ENCODE assay signal across 1 cellular context in the genomic region with DNA sequence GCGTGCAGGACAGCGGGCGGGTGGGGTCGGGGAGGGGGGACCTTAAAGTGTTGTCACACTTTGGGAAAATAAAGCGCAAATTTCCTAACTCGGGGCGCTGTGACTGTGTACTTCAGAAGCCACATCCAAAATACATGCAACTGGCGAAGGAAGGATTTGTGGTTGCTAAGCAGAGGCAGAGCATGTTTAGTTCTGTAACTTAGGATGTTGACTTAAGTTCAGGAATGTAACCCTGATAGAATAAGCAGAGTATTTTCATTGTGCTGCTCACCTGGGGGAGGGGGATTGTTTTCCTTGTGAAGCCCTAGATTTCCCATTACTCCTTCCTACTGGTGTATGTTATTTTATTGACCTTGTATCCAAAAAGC.
TF ChIP-seq lines count a peak whose summit lies in the region.

No MANE protein-coding gene starts in this region.

TF ChIP-seq in HepG2, 621 proteins besides CTCF, POLR2A, EP300 and RAD21 (continues in another document):
- no peak for TF ChIP-seq SKI (IDR thresholded peaks at IDR 0.05; ENCODE audit: partially characterized antibody)
- TF ChIP-seq POGZ (CRISPR knock-in tag; IDR thresholded peaks at IDR 0.05): no peak
- TF ChIP-seq, protein P1, sequence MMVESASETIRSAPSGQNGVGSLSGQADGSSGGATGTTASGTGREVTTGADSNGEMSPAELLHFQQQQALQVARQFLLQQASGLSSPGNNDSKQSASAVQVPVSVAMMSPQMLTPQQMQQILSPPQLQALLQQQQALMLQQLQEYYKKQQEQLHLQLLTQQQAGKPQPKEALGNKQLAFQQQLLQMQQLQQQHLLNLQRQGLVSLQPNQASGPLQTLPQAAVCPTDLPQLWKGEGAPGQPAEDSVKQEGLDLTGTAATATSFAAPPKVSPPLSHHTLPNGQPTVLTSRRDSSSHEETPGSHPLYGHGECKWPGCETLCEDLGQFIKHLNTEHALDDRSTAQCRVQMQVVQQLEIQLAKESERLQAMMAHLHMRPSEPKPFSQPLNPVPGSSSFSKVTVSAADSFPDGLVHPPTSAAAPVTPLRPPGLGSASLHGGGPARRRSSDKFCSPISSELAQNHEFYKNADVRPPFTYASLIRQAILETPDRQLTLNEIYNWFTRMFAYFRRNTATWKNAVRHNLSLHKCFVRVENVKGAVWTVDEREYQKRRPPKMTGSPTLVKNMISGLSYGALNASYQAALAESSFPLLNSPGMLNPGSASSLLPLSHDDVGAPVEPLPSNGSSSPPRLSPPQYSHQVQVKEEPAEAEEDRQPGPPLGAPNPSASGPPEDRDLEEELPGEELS (CRISPR knock-in tag; IDR thresholded peaks at IDR 0.05): 0 out of 2 replicates have a peak, but pooled peaks have one; percentile 18
- TF ChIP-seq, protein P2, sequence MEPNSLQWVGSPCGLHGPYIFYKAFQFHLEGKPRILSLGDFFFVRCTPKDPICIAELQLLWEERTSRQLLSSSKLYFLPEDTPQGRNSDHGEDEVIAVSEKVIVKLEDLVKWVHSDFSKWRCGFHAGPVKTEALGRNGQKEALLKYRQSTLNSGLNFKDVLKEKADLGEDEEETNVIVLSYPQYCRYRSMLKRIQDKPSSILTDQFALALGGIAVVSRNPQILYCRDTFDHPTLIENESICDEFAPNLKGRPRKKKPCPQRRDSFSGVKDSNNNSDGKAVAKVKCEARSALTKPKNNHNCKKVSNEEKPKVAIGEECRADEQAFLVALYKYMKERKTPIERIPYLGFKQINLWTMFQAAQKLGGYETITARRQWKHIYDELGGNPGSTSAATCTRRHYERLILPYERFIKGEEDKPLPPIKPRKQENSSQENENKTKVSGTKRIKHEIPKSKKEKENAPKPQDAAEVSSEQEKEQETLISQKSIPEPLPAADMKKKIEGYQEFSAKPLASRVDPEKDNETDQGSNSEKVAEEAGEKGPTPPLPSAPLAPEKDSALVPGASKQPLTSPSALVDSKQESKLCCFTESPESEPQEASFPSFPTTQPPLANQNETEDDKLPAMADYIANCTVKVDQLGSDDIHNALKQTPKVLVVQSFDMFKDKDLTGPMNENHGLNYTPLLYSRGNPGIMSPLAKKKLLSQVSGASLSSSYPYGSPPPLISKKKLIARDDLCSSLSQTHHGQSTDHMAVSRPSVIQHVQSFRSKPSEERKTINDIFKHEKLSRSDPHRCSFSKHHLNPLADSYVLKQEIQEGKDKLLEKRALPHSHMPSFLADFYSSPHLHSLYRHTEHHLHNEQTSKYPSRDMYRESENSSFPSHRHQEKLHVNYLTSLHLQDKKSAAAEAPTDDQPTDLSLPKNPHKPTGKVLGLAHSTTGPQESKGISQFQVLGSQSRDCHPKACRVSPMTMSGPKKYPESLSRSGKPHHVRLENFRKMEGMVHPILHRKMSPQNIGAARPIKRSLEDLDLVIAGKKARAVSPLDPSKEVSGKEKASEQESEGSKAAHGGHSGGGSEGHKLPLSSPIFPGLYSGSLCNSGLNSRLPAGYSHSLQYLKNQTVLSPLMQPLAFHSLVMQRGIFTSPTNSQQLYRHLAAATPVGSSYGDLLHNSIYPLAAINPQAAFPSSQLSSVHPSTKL (CRISPR knock-in tag; IDR thresholded peaks at IDR 0.05): peak; percentile 41; the same call in 1 of the 2 replicates
- peak; percentile 26; the same call in 1 of the 2 replicates for TF ChIP-seq MED1 (CRISPR knock-in tag; IDR thresholded peaks at IDR 0.05)
- TF ChIP-seq, protein P3, sequence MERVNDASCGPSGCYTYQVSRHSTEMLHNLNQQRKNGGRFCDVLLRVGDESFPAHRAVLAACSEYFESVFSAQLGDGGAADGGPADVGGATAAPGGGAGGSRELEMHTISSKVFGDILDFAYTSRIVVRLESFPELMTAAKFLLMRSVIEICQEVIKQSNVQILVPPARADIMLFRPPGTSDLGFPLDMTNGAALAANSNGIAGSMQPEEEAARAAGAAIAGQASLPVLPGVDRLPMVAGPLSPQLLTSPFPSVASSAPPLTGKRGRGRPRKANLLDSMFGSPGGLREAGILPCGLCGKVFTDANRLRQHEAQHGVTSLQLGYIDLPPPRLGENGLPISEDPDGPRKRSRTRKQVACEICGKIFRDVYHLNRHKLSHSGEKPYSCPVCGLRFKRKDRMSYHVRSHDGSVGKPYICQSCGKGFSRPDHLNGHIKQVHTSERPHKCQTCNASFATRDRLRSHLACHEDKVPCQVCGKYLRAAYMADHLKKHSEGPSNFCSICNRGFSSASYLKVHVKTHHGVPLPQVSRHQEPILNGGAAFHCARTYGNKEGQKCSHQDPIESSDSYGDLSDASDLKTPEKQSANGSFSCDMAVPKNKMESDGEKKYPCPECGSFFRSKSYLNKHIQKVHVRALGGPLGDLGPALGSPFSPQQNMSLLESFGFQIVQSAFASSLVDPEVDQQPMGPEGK (CRISPR knock-in tag; IDR thresholded peaks at IDR 0.05): peak; percentile 60; the same call in 1 of the 2 replicates
- no peak for TF ChIP-seq LCORL (IDR thresholded peaks at IDR 0.05)
- 0 out of 2 replicates have a peak, but pooled peaks have one; percentile 18 for TF ChIP-seq LCORL (CRISPR knock-in tag; IDR thresholded peaks at IDR 0.05)
- no peak for TF ChIP-seq FOXP1 (IDR thresholded peaks at IDR 0.05)
- TF ChIP-seq FOXP1 (CRISPR knock-in tag; IDR thresholded peaks at IDR 0.05): peak; percentile 55
- 0 out of 2 replicates have a peak, but pooled peaks have one; percentile 34 for TF ChIP-seq HMG20A (CRISPR knock-in tag; IDR thresholded peaks at IDR 0.05; ENCODE audit: borderline replicate concordance)
- TF ChIP-seq ZFP36L1 (CRISPR knock-in tag; IDR thresholded peaks at IDR 0.05): no peak
- TF ChIP-seq FOXA1 (IDR thresholded peaks at IDR 0.05): peak; percentile 72
- TF ChIP-seq FOXA1 (CRISPR knock-in tag; IDR thresholded peaks at IDR 0.05): peak; percentile 91
- TF ChIP-seq SOX13 (IDR thresholded peaks at IDR 0.05): no peak
- TF ChIP-seq SOX13 (CRISPR knock-in tag; conservative IDR thresholded peaks at IDR 0.05 in 1 of 2, IDR thresholded peaks at IDR 0.05 in 1 of 2): peak in 1 of 2 experiments; percentile 85; a peak in 2 of 4 replicates
- peak; percentile 8; the same call in 1 of the 2 replicates for TF ChIP-seq ELF1 (CRISPR knock-in tag; IDR thresholded peaks at IDR 0.05)
- peak; percentile 42; the same call in 1 of the 2 replicates for TF ChIP-seq PHF21A (CRISPR knock-in tag; IDR thresholded peaks at IDR 0.05)
- peak; percentile 24 for TF ChIP-seq BCL6 (CRISPR knock-in tag; IDR thresholded peaks at IDR 0.05)
- peak; percentile 29; the same call in 1 of the 2 replicates for TF ChIP-seq FOXK2 (IDR thresholded peaks at IDR 0.05)
- TF ChIP-seq ZNF614 (CRISPR knock-in tag; IDR thresholded peaks at IDR 0.05; ENCODE audit: borderline replicate concordance): peak; percentile 36; the same call in 1 of the 2 replicates
- TF ChIP-seq, protein P4, sequence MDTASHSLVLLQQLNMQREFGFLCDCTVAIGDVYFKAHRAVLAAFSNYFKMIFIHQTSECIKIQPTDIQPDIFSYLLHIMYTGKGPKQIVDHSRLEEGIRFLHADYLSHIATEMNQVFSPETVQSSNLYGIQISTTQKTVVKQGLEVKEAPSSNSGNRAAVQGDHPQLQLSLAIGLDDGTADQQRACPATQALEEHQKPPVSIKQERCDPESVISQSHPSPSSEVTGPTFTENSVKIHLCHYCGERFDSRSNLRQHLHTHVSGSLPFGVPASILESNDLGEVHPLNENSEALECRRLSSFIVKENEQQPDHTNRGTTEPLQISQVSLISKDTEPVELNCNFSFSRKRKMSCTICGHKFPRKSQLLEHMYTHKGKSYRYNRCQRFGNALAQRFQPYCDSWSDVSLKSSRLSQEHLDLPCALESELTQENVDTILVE (CRISPR knock-in tag; IDR thresholded peaks at IDR 0.05): peak; percentile 51; the same call in 1 of the 2 replicates
- TF ChIP-seq CREM (IDR thresholded peaks at IDR 0.05): peak; percentile 37; the same call in 1 of the 2 replicates
- TF ChIP-seq CREM (CRISPR knock-in tag; IDR thresholded peaks at IDR 0.05): no peak
- TF ChIP-seq XBP1 (CRISPR knock-in tag; IDR thresholded peaks at IDR 0.05): no peak
- TF ChIP-seq GTF2F1 (IDR thresholded peaks at IDR 0.05; ENCODE audit: low read length): 0 out of 2 replicates have a peak, but pooled peaks have one; percentile 35
- peak; percentile 20; the same call in 1 of the 2 replicates for TF ChIP-seq SIN3A (IDR thresholded peaks at IDR 0.05; ENCODE audit: borderline replicate concordance, low read depth, low read length)
- TF ChIP-seq NCOA2 (CRISPR knock-in tag; IDR thresholded peaks at IDR 0.05): 0 out of 2 replicates have a peak, but pooled peaks have one; percentile 7
- TF ChIP-seq, protein P5, sequence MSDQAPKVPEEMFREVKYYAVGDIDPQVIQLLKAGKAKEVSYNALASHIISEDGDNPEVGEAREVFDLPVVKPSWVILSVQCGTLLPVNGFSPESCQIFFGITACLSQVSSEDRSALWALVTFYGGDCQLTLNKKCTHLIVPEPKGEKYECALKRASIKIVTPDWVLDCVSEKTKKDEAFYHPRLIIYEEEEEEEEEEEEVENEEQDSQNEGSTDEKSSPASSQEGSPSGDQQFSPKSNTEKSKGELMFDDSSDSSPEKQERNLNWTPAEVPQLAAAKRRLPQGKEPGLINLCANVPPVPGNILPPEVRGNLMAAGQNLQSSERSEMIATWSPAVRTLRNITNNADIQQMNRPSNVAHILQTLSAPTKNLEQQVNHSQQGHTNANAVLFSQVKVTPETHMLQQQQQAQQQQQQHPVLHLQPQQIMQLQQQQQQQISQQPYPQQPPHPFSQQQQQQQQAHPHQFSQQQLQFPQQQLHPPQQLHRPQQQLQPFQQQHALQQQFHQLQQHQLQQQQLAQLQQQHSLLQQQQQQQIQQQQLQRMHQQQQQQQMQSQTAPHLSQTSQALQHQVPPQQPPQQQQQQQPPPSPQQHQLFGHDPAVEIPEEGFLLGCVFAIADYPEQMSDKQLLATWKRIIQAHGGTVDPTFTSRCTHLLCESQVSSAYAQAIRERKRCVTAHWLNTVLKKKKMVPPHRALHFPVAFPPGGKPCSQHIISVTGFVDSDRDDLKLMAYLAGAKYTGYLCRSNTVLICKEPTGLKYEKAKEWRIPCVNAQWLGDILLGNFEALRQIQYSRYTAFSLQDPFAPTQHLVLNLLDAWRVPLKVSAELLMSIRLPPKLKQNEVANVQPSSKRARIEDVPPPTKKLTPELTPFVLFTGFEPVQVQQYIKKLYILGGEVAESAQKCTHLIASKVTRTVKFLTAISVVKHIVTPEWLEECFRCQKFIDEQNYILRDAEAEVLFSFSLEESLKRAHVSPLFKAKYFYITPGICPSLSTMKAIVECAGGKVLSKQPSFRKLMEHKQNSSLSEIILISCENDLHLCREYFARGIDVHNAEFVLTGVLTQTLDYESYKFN (CRISPR knock-in tag; conservative IDR thresholded peaks at IDR 0.05): peak; percentile 42; the same call in 1 of the 2 replicates
- TF ChIP-seq MIXL1 (CRISPR knock-in tag; IDR thresholded peaks at IDR 0.05): 0 out of 2 replicates have a peak, but pooled peaks have one; percentile 24
- 0 out of 2 replicates have a peak, but pooled peaks have one; percentile 17 for TF ChIP-seq ZMAT3 (CRISPR knock-in tag; conservative IDR thresholded peaks at IDR 0.05)
- TF ChIP-seq SAP130 (CRISPR knock-in tag; IDR thresholded peaks at IDR 0.05; ENCODE audit: low read depth): peak; percentile 64
- TF ChIP-seq SOX6 (IDR thresholded peaks at IDR 0.05): no peak
- peak; percentile 75 for TF ChIP-seq SOX6 (CRISPR knock-in tag; IDR thresholded peaks at IDR 0.05)
- peak; percentile 82 for TF ChIP-seq TEAD3 (CRISPR knock-in tag; optimal IDR thresholded peaks at IDR 0.05; ENCODE audit: borderline replicate concordance)
- TF ChIP-seq SOX5 (CRISPR knock-in tag; IDR thresholded peaks at IDR 0.05; ENCODE audit: borderline replicate concordance): peak; percentile 75; the same call in 1 of the 2 replicates
- TF ChIP-seq NCOR1 (IDR thresholded peaks at IDR 0.05; ENCODE audit: borderline replicate concordance, low read length): peak; percentile 22; the same call in 1 of the 2 replicates
- TF ChIP-seq KMT2B (CRISPR knock-in tag; IDR thresholded peaks at IDR 0.05): 0 out of 2 replicates have a peak, but pooled peaks have one; percentile 3
- TF ChIP-seq, protein P6, sequence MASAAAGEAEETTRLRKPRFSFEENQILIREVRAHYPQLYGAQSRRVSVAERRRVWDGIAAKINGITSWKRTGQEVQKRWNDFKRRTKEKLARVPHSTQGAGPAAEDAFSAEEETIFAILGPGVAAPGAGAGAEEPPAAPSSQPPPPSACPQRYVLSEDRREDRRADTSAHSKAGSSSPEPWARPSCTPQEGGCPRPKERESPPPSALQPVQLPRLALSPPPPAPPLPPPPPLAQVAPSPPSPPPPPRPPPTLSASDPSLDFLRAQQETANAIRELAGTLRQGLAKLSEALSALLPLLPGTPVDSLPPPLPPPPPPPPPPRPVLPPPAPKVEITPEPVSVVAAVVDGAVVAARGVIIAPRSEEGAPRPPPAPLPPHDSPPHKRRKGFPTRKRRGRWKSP (CRISPR knock-in tag; IDR thresholded peaks at IDR 0.05): no peak
- TF ChIP-seq ZNF451 (CRISPR knock-in tag; IDR thresholded peaks at IDR 0.05): no peak
- TF ChIP-seq ZBTB7B (CRISPR knock-in tag; IDR thresholded peaks at IDR 0.05): 0 out of 2 replicates have a peak, but pooled peaks have one; percentile 28
- peak; percentile 50; the same call in 1 of the 2 replicates for TF ChIP-seq FOXJ3 (CRISPR knock-in tag; IDR thresholded peaks at IDR 0.05; ENCODE audit: borderline replicate concordance)
- TF ChIP-seq RARA (CRISPR knock-in tag; IDR thresholded peaks at IDR 0.05): peak; percentile 45; the same call in 1 of the 2 replicates
- TF ChIP-seq HNF4A (CRISPR knock-in tag; IDR thresholded peaks at IDR 0.05): 0 out of 2 replicates have a peak, but pooled peaks have one; percentile 9
- no peak for TF ChIP-seq AHR (CRISPR knock-in tag; IDR thresholded peaks at IDR 0.05)
- TF ChIP-seq, protein P7, sequence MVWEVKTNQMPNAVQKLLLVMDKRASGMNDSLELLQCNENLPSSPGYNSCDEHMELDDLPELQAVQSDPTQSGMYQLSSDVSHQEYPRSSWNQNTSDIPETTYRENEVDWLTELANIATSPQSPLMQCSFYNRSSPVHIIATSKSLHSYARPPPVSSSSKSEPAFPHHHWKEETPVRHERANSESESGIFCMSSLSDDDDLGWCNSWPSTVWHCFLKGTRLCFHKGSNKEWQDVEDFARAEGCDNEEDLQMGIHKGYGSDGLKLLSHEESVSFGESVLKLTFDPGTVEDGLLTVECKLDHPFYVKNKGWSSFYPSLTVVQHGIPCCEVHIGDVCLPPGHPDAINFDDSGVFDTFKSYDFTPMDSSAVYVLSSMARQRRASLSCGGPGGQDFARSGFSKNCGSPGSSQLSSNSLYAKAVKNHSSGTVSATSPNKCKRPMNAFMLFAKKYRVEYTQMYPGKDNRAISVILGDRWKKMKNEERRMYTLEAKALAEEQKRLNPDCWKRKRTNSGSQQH (CRISPR knock-in tag; IDR thresholded peaks at IDR 0.05; ENCODE audit: low read depth): peak; percentile 70; the same call in 1 of the 2 replicates
- peak; percentile 84 for TF ChIP-seq FOXA3 (CRISPR knock-in tag; IDR thresholded peaks at IDR 0.05)
- TF ChIP-seq RFX5 (IDR thresholded peaks at IDR 0.05; ENCODE audit: low read depth, low read length): 0 out of 2 replicates have a peak, but pooled peaks have one; percentile 21
- no peak for TF ChIP-seq ZNF556 (CRISPR knock-in tag; IDR thresholded peaks at IDR 0.05; ENCODE audit: borderline replicate concordance)
